ENCODE assay signal across 23 cellular contexts in genomic region chr9:98356326-98356725, GRCh38.
"Had no signal": no experiment of that assay in that cellular context is flagged by ENCODE, and none has a peak within 500 bp of the region (broad histone marks: within the 10 kb centered on the region; RNA-seq: fewer than 3 reads in every experiment).

No MANE protein-coding gene starts in this region.

- DNase-seq: activated CD8-positive, alpha-beta memory T cell treated with anti-CD3 and anti-CD28 coated beads, Interleukin-2, amount 50 U/mL, for 48 hours; activated naive CD4-positive, alpha-beta T cell; activated naive CD8-positive, alpha-beta T cell treated with anti-CD3 and anti-CD28 coated beads for 36 hours; activated T-cell treated with anti-CD3 and anti-CD28 coated beads, Interleukin-2, amount 50 U/mL, for 4 hours; amniotic stem cell; effector CD8-positive, alpha-beta T cell; heart left ventricle; islet precursor cell; left cardiac atrium; mesenchymal stem cell; mucosa of descending colon; spleen; stimulated activated CD4-positive, alpha-beta T cell treated with anti-CD3 and anti-CD28 coated beads, Interleukin-4, amount 100 ng/mL, for 1 hour; stimulated activated naive CD4-positive, alpha-beta T cell; T-helper 9 cell; testis; trophoblast cell had no signal

- H3K4me3 Mint-ChIP-seq: activated naive CD8-positive, alpha-beta T cell treated with anti-CD3 and anti-CD28 coated beads for 36 hours; activated T-cell treated with anti-CD3 and anti-CD28 coated beads, Interleukin-2, amount 50 U/mL, for 4 hours; dendritic cell treated with granulocyte-macrophage colony-stimulating factor and Interleukin-4, amounts not matched to agents 40 ng/mL and 50 ng/mL, for 4 days; neural crest cell; WTC11 had no signal

- H3K27ac Mint-ChIP-seq: activated naive CD8-positive, alpha-beta T cell treated with anti-CD3 and anti-CD28 coated beads for 36 hours; activated T-helper 2 cell treated with anti-CD3 and anti-CD28 coated beads, Interferon-gamma antibody, Interleukin-2, Interleukin-4, amounts not matched to agents 10 μg/mL and 5 μg/mL and 100 μg/mL, durations not matched to agents 14 hours and 24 hours and 36 hours; dendritic cell treated with granulocyte-macrophage colony-stimulating factor and Interleukin-4, amounts not matched to agents 40 ng/mL and 50 ng/mL, for 4 days; WTC11 had no signal

- H3K4me3 ChIP-seq: heart left ventricle, mucosa of descending colon, prostate gland, spleen, testis, vagina had no signal

- H3K9me3 ChIP-seq: mucosa of descending colon, prostate gland, testis, vagina had no signal

- H3K4me1 ChIP-seq: heart left ventricle, prostate gland, spleen, testis, vagina had no signal

- H3K27me3 ChIP-seq: testis, vagina had no signal

- H3K27ac ChIP-seq: heart left ventricle, prostate gland, spleen, testis, vagina had no signal

- H3K36me3 ChIP-seq: heart left ventricle, prostate gland, spleen, vagina had no signal
